8 cellular contexts compared by ENCODE assay signal in genomic region chr1:24927886-24928630, GRCh38. TPM values are rescaled to one million over a fixed set of nuclear protein-coding genes. Genes with fewer than 3 reads are reported as not detected.
DNase-seq lines count a peak whose midpoint lies in the region; ATAC-seq, FAIRE-seq and TF ChIP-seq lines count a peak whose summit lies in the region.

No MANE protein-coding gene starts in this region.

- POLR2A ChIA-PET in activated CD4-positive, alpha-beta T cell treated with anti-CD3 and anti-CD28 coated beads for 36 hours (lab: Charles Lee), result interaction anchor here (0.7 to 2.1 kb wide), 5 partner anchors 10 to 104 kb away, joined by 3 to 7 read pairs (median 3); no protein-coding TSS in a partner anchor
- POLR2A ChIA-PET in endothelial cell of umbilical vein (lab: Charles Lee), result no interaction called here

- H4K20me1 ChIP-seq in OCI-LY3 (ENCODE audit: insufficient read depth, low read length) (peaks cover 52% of the 10 kb centered on the region), endothelial cell of umbilical vein (replicated peaks; ENCODE audit: control insufficient read depth, extremely low read depth, insufficient read depth, low read length) (no peaks in the 10 kb centered on the region), smooth muscle cell (ENCODE audit: low read depth) (peaks cover 83% of the 10 kb centered on the region)

- peaks cover 66% of the 10 kb centered on the region for H3K4me1 Mint-ChIP-seq in activated CD4-positive, alpha-beta T cell treated with anti-CD3 and anti-CD28 coated beads for 36 hours

- H3F3A ChIP-seq in smooth muscle cell (ENCODE audit: low read depth), result no peaks in the 10 kb centered on the region

- H3K9me1 ChIP-seq in endothelial cell of umbilical vein (replicated peaks; ENCODE audit: control insufficient read depth, extremely low read depth, insufficient read depth, low read length), result no peaks in the 10 kb centered on the region

- H3K9ac ChIP-seq in OCI-LY3 (ENCODE audit: low read length), result peak overlapping the region; percentile 74
- no peak overlapping the region for H3K9ac ChIP-seq in endothelial cell of umbilical vein (replicated peaks; ENCODE audit: extremely low read depth, insufficient read depth, low read length)
- H3K9ac ChIP-seq in smooth muscle cell (ENCODE audit: low read depth), result no peak overlapping the region

- peaks cover 37% of the 10 kb centered on the region for H3K36me3 ChIP-seq in OCI-LY3 (replicated peaks; ENCODE audit: low read depth, low read length)
- no peaks in the 10 kb centered on the region for H3K36me3 ChIP-seq in endothelial cell of umbilical vein (ENCODE audit: control insufficient read depth in 2 of 2, extremely low read depth in 1 of 2, insufficient read depth in 2 of 2, low read length in 2 of 2)
- H3K36me3 ChIP-seq in smooth muscle cell (ENCODE audit: low read depth), result no peaks in the 10 kb centered on the region

- H3K27ac Mint-ChIP-seq in activated CD4-positive, alpha-beta T cell treated with anti-CD3 and anti-CD28 coated beads for 36 hours, result peak overlapping the region; percentile 91

- peaks cover 70% of the 10 kb centered on the region for H3K79me2 ChIP-seq in OCI-LY3 (ENCODE audit: low read length)
- H3K79me2 ChIP-seq in endothelial cell of umbilical vein (ENCODE audit: control insufficient read depth, insufficient read depth, low read length), result no peaks in the 10 kb centered on the region
- no peaks in the 10 kb centered on the region for H3K79me2 ChIP-seq in smooth muscle cell (ENCODE audit: low read depth)

- peak overlapping the region; percentile 88 for H3K27ac ChIP-seq in OCI-LY3 (ENCODE audit: low read length)
- H3K27ac ChIP-seq in endothelial cell of umbilical vein (ENCODE audit: insufficient read depth, low read depth, low read length), result no peak overlapping the region
- H3K27ac ChIP-seq in smooth muscle cell (ENCODE audit: low read depth), result no peak overlapping the region

- H3K4me2 ChIP-seq in OCI-LY3 (ENCODE audit: low read length) (peak overlapping the region; percentile 91), endothelial cell of umbilical vein (ENCODE audit: insufficient read depth, low read length) (no peak overlapping the region), smooth muscle cell (peak overlapping the region; percentile 80)

- FAIRE-seq in endothelial cell of umbilical vein (lab: Jason Lieb, UNC), result peak; percentile 60

- intact Hi-C loops in activated CD4-positive, alpha-beta T cell treated with anti-CD3 and anti-CD28 coated beads for 36 hours (cut with DNase I, micrococcal nuclease), result loop anchor here in 1 of 2 experiments (5.0 kb wide), 1 partner anchor 319 kb away; the partner anchor contains the start of gene RSRP1
- intact Hi-C loops in endothelial cell of umbilical vein (cut with micrococcal nuclease), result no loop called here

- BruUV-seq in endothelial cell of umbilical vein (replicated peaks; lab: Mats Ljungman, UMichigan), result no TSS peak

- H2AFZ ChIP-seq in OCI-LY3 (ENCODE audit: low read depth, low read length), result no peak overlapping the region
- no peak overlapping the region for H2AFZ ChIP-seq in endothelial cell of umbilical vein (ENCODE audit: low read depth, low read length)
- H2AFZ ChIP-seq in smooth muscle cell (ENCODE audit: low read depth), result no peak overlapping the region

- peaks cover 6% of the 10 kb centered on the region for H3K27me3 ChIP-seq in OCI-LY3 (ENCODE audit: low read depth, low read length)
- peaks cover 76 to 81% of the 10 kb centered on the region in 2 experiments for H3K27me3 ChIP-seq in endothelial cell of umbilical vein (ENCODE audit: control insufficient read depth in 2 of 2, insufficient read depth in 2 of 2, low read length in 2 of 2)
- H3K27me3 ChIP-seq in smooth muscle cell (ENCODE audit: low read depth), result peaks cover 75% of the 10 kb centered on the region

- ATAC-seq in activated CD4-positive, alpha-beta T cell treated with anti-CD3 and anti-CD28 coated beads for 36 hours, result no peak
- no peak for ATAC-seq in HG03108 (IDR thresholded peaks at IDR 0.05; ENCODE audit: unreplicated experiment)

- no peak for TF ChIP-seq POLR2A in endothelial cell of umbilical vein (IDR thresholded peaks at IDR 0.05; ENCODE audit: low read depth, low read length)

- no peaks in the 10 kb centered on the region for H3K27me3 Mint-ChIP-seq in activated CD4-positive, alpha-beta T cell treated with anti-CD3 and anti-CD28 coated beads for 36 hours

- dilution Hi-C loops in endothelial cell of umbilical vein (cut with MboI; ENCODE audit: extremely low pct_ligation_motif_present, low sequenced_read_pairs), result no loop called here

- CTCF ChIA-PET in activated CD4-positive, alpha-beta T cell treated with anti-CD3 and anti-CD28 coated beads for 36 hours (lab: Charles Lee), result interaction anchor here (0.6 to 9.6 kb wide), 8 partner anchors 25 to 173 kb away, joined by 3 to 109 read pairs (median 4); no protein-coding TSS in a partner anchor
- CTCF ChIA-PET in endothelial cell of umbilical vein (lab: Charles Lee), result interaction anchor here (1.3 kb wide), 1 partner anchor 18 kb away, joined by 4 read pairs; no protein-coding TSS in a partner anchor

- TF ChIP-seq CTCF in OCI-LY3 (IDR thresholded peaks at IDR 0.05; ENCODE audit: low read depth, low read length), result no peak
- no peak for TF ChIP-seq CTCF in endothelial cell of umbilical vein (IDR thresholded peaks at IDR 0.05; ENCODE audit: extremely low read depth in 1 of 2, insufficient read depth in 1 of 2, low read depth in 1 of 2, low read length in 2 of 2)
- TF ChIP-seq CTCF in smooth muscle cell (IDR thresholded peaks at IDR 0.05; ENCODE audit: borderline replicate concordance, insufficient read depth, poor library complexity, severe bottlenecking), result no peak
- TF ChIP-seq CTCF in GM20000 (IDR thresholded peaks at IDR 0.05; ENCODE audit: extremely low read depth, missing control alignments), result no peak

- H3K36me3 Mint-ChIP-seq in activated CD4-positive, alpha-beta T cell treated with anti-CD3 and anti-CD28 coated beads for 36 hours (ENCODE audit: low read depth), result peaks cover 75% of the 10 kb centered on the region

- H3K9me3 ChIP-seq in OCI-LY3 (ENCODE audit: insufficient read depth, low read length) (no peaks in the 10 kb centered on the region), endothelial cell of umbilical vein (replicated peaks; ENCODE audit: control insufficient read depth, insufficient read depth, low read length) (no peaks in the 10 kb centered on the region), smooth muscle cell (replicated peaks; ENCODE audit: low read depth) (no peaks in the 10 kb centered on the region)

- no peak for DNase-seq in activated CD4-positive, alpha-beta T cell treated with anti-CD3 and anti-CD28 coated beads for 36 hours
- DNase-seq in activated CD4-positive, alpha-beta T cell treated with anti-CD3 and anti-CD28 coated beads, Interleukin-2, amount 50 U/mL, for 1 hour, result no peak
- DNase-seq in endothelial cell of umbilical vein (ENCODE audit: low read depth, low spot score), result peak; percentile 30
- no peak for DNase-seq in smooth muscle cell (lab: John Stamatoyannopoulos, UW; ENCODE audit: unreplicated experiment)
- DNase-seq in GM20000 (ENCODE audit: low spot score), result no peak
- no peak for DNase-seq in NCI-H187 (lab: John Stamatoyannopoulos, UW)

- WGBS in smooth muscle cell (ENCODE audit: low lambda C conversion rate), result 41% methylated on average over 14 of the region's 14 CpGs

- H3K4me1 ChIP-seq in OCI-LY3 (ENCODE audit: low read length) (peaks cover 59% of the 10 kb centered on the region), endothelial cell of umbilical vein (ENCODE audit: control insufficient read depth, extremely low read depth, insufficient read depth, low read length) (no peaks in the 10 kb centered on the region), smooth muscle cell (ENCODE audit: low read depth) (peaks cover 37% of the 10 kb centered on the region)

- no peaks in the 10 kb centered on the region for H3K9me3 Mint-ChIP-seq in activated CD4-positive, alpha-beta T cell treated with anti-CD3 and anti-CD28 coated beads for 36 hours (ENCODE audit: low read depth)

- peak overlapping the region; percentile 80 for H3K4me3 Mint-ChIP-seq in activated CD4-positive, alpha-beta T cell treated with anti-CD3 and anti-CD28 coated beads for 36 hours

- peak overlapping the region; percentile 94 for H3K4me3 ChIP-seq in OCI-LY3 (ENCODE audit: low read length)
- H3K4me3 ChIP-seq in endothelial cell of umbilical vein (replicated peaks in 1 of 3; ENCODE audit: insufficient read depth in 1 of 3, low read depth in 1 of 3, low read length in 3 of 3), result no peak overlapping the region
- H3K4me3 ChIP-seq in smooth muscle cell, result peak overlapping the region; percentile 41

TF ChIP-seq in endothelial cell of umbilical vein, 7 proteins besides CTCF, POLR2A, EP300 and RAD21:
- TF ChIP-seq FOS (IDR thresholded peaks at IDR 0.05; ENCODE audit: borderline replicate concordance, insufficient read depth, low read length) (no peak), MYC (IDR thresholded peaks at IDR 0.05; ENCODE audit: low read depth, low read length) (no peak), GATA2 (IDR thresholded peaks at IDR 0.05; ENCODE audit: insufficient read depth, insufficient read length, low read depth, low read length) (no peak), EZH2 (IDR thresholded peaks at IDR 0.05; ENCODE audit: borderline replicate concordance, low read depth, low read length, severe bottlenecking) (no peak), MAX (IDR thresholded peaks at IDR 0.05; ENCODE audit: insufficient read depth, insufficient read length) (no peak), JUN (IDR thresholded peaks at IDR 0.05; ENCODE audit: borderline replicate concordance, insufficient read depth, insufficient read length, low read depth) (no peak), POLR2AphosphoS5 (IDR thresholded peaks at IDR 0.05; ENCODE audit: insufficient read depth, low read depth, low read length) (no peak)

RNA-seq across cellular contexts. Expression of gene RUNX3, which starts 2.0 kb away (rescaled TPM):
- total RNA-seq in activated CD4-positive, alpha-beta T cell treated with anti-CD3 and anti-CD28 coated beads for 36 hours, result 100 to 1,000 TPM; 156 to 167 TPM
- not detected in 2 replicates for total RNA-seq in endothelial cell of umbilical vein
- polyA plus RNA-seq in endothelial cell of umbilical vein, result not detected in 2 replicates
- polyA plus RNA-seq in endothelial cell of umbilical vein (2011; cell fraction: cytosol; rRNA removed), result not detected in 2 replicates
- polyA plus RNA-seq in endothelial cell of umbilical vein (2011; cell fraction: nucleus; rRNA removed), result not detected in 2 replicates
- not detected in 2 replicates for polyA plus RNA-seq in endothelial cell of umbilical vein (2012)
- not detected in 2 replicates for polyA minus RNA-seq in endothelial cell of umbilical vein
- polyA minus RNA-seq in endothelial cell of umbilical vein (2011; cell fraction: cytosol; rRNA and poly(A)+ RNA removed), result not detected
- polyA minus RNA-seq in endothelial cell of umbilical vein (2011; cell fraction: nucleus; rRNA and poly(A)+ RNA removed), result not detected in 2 replicates
- 2.3 and 4.5 TPM in 2 replicates for total RNA-seq in smooth muscle cell
- polyA plus RNA-seq in smooth muscle cell, result 6.5 and 8.2 TPM in 2 replicates

Comparison
In these comparisons a context has a peak if more than half of its experiments do, and no peak if none do; other contexts are left out.
1. H3K4me3 ChIP-seq: peak in OCI-LY3 (single experiment) and smooth muscle cell (single experiment); none in endothelial cell of umbilical vein (0 of 3).
2. RNA of gene RUNX3, which starts 2.0 kb away (total RNA-seq): 156 to 167 TPM in activated CD4-positive, alpha-beta T cell treated with anti-CD3 and anti-CD28 coated beads for 36 hours; 2.3 to 4.5 TPM in smooth muscle cell and not detected in endothelial cell of umbilical vein; every median in the first group is over 10 times any median in the second.